8 cellular contexts compared by ENCODE assay signal in the genomic region with DNA sequence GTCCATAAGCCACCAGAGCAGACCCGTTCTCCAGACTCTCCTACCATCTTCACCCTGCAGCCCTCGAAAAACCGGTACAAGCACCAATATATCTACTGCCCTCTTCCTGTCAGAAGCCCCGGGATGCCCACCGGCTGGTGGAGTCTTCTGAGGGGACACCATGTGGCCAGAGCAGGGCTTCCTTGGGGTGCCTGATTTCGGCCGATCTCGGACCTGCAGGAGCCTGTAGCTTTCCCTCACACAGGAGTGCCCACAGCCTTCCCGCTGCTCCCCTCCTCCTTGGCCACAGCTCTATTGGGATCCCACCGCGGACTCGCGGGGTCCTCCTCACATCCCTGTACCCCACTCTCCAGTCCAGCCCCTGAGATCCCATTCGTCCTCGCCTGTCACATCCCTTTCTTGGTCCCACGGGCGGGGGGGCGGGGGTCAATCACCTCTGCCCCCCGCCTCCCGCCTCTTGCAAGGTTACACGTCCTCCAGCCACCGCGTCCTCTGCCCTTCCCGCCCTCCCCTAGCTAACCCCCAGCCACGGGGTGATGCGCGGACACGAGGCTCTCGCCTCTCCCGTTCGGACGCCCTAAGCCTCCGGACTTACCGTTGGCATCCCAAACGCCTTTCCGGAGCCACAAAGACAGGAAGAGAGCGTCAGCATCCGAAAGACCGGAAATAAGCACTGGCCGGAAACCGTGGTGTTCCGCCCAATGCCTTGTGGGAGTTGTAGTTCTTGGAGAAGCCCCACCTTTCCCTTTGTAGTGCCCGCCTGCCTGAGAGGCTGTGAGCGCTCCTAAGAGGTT. TPM values are rescaled to one million over a fixed set of nuclear protein-coding genes. Genes with fewer than 3 reads are reported as not detected.
DNase-seq lines count a peak whose midpoint lies in the region; FAIRE-seq and TF ChIP-seq lines count a peak whose summit lies in the region.

A gene (minus strand): TSS at position 659 of the 794 bp plus-strand sequence. CDS start 784 bp downstream, outside the sequence.

- no peak for FAIRE-seq in H54 (lab: Jason Lieb, UNC)
- FAIRE-seq in frontal cortex (lab: Jason Lieb, UNC): no peak

- peaks cover 21 to 22% of the 10 kb centered on the region in 2 experiments for H3K4me1 ChIP-seq in neutrophil (ENCODE audit: control insufficient read depth in 1 of 2, insufficient read depth in 1 of 2, low read depth in 1 of 2, low read length in 1 of 2)

- H3K36me3 ChIP-seq in MG63 (peaks cover 45% of the 10 kb centered on the region), neutrophil (peaks cover 37% of the 10 kb centered on the region)

- H3K4me3 ChIP-seq in MG63 (peak within 1 kb of the TSS; percentile 78), neutrophil (ENCODE audit: low read depth in 1 of 2, low read length in 1 of 2) (peak within 1 kb of the TSS; percentile 73 to 93)

- TF ChIP-seq CTCF in neutrophil (IDR thresholded peaks at IDR 0.05): no peak

- no peaks in the 10 kb centered on the region for H3K9me3 ChIP-seq in MG63
- H3K9me3 ChIP-seq in neutrophil: no peaks in the 10 kb centered on the region

- H3K27me3 ChIP-seq in MG63 (no peaks in the 10 kb centered on the region), neutrophil (peaks cover 12% of the 10 kb centered on the region)

- DNase-seq in ELF-1 (ENCODE audit: low read depth, low spot score): peak; percentile 96
- peak; percentile 93 for DNase-seq in H54 (ENCODE audit: insufficient read length, low spot score)
- DNase-seq in MG63: peak; percentile 93
- peak; percentile 98 for DNase-seq in SIG-M5 treated with dmso at 0.1 percent for 504 hours (lab: John Stamatoyannopoulos, UW; ENCODE audit: unreplicated experiment)
- DNase-seq in activated naive CD4-positive, alpha-beta T cell (lab: John Stamatoyannopoulos, UW): peak; percentile 35 to 69 (median 52)
- DNase-seq in frontal cortex (ENCODE audit: low spot score in 2 of 2): peak; percentile 85 to 94
- DNase-seq in substantia nigra (lab: John Stamatoyannopoulos, UW): peak; percentile 31 to 93 (median 81)

- TF ChIP-seq POLR2A in H54 (IDR thresholded peaks at IDR 0.05; ENCODE audit: low read depth, low read length): peak; percentile 97

- H3K27ac ChIP-seq in neutrophil (peak within 1 kb of the TSS; percentile 87), substantia nigra (ENCODE audit: low read depth, low read length, poor library complexity, severe bottlenecking) (peak within 1 kb of the TSS; percentile 73)

RNA-seq across cellular contexts. Expression of the gene that starts here (rescaled TPM):
- total RNA-seq in MG63 (2014; rRNA removed; shearing (Covaris generic); ENCODE audit: low replicate concordance): 243 and 387 TPM in 2 replicates
- 230 TPM for total RNA-seq in frontal cortex

Comparison
In these comparisons a context has a peak if more than half of its experiments do, and no peak if none do; other contexts are left out.
1. Peak in every context shown above with its lines: DNase-seq, H3K4me3 ChIP-seq and H3K27ac ChIP-seq.